In genomic region chr11:1744137-1744878, GRCh38 we compare ENCODE assay signal across 1 cellular context.
TF ChIP-seq lines count a peak whose summit lies in the region.

No MANE protein-coding gene starts in this region.

TF ChIP-seq in SK-N-SH treated with all-trans-retinoic acid at 6 μM for 48 hours, 23 proteins besides CTCF, POLR2A, EP300 and RAD21 (continued from another document):
- no peak for TF ChIP-seq POU6F1 (CRISPR knock-in tag; IDR thresholded peaks at IDR 0.05; ENCODE audit: borderline replicate concordance, low read depth)
- no peak for TF ChIP-seq ESRRG (CRISPR knock-in tag; IDR thresholded peaks at IDR 0.05)
- TF ChIP-seq SNAI2 (CRISPR knock-in tag; IDR thresholded peaks at IDR 0.05), result no peak
- no peak for TF ChIP-seq ZC3H10 (CRISPR knock-in tag; IDR thresholded peaks at IDR 0.05)
